Comparison of ENCODE assay signal across 1 cellular context in genomic region chr15:22786868-22787698, GRCh38.
TF ChIP-seq lines count a peak whose summit lies in the region.

No MANE protein-coding gene starts in this region.

TF ChIP-seq in GM23338, 12 proteins besides CTCF, POLR2A, EP300 and RAD21 (continued from another document):
- TF ChIP-seq ZNF462 (CRISPR knock-in tag; IDR thresholded peaks at IDR 0.05): no peak
